Comparison of ENCODE assay signal across 25 cellular contexts in genomic region chr5:17405976-17406876, GRCh38.
DNase-seq lines count a peak whose midpoint lies in the region; TF ChIP-seq lines count a peak whose summit lies in the region.
"Had no signal": no experiment of that assay in that cellular context is flagged by ENCODE, and none has a peak within 500 bp of the region (broad histone marks: within the 10 kb centered on the region; RNA-seq: fewer than 3 reads in every experiment).

No MANE protein-coding gene starts in this region.

- no peaks in the 10 kb centered on the region for H3K9me3 Mint-ChIP-seq in mesothelial cell of epicardium
- H3K9me3 Mint-ChIP-seq: stimulated activated naive CD8-positive, alpha-beta T cell treated with anti-CD3 and anti-CD28 coated beads, Interleukin-15, Interleukin-2, amounts not matched to agents 100 ng/mL and 50 ng/mL, for 24 hours; T-cell had no signal

- no peak overlapping the region for H3K4me3 Mint-ChIP-seq in mesothelial cell of epicardium
- H3K4me3 Mint-ChIP-seq: CD8-positive, alpha-beta T cell; naive thymus-derived CD8-positive, alpha-beta T cell; stimulated activated naive CD8-positive, alpha-beta T cell treated with anti-CD3 and anti-CD28 coated beads, Interleukin-15, Interleukin-2, amounts not matched to agents 100 ng/mL and 50 ng/mL, for 24 hours; T-cell had no signal

- peaks cover 40% of the 10 kb centered on the region for H3K4me1 Mint-ChIP-seq in mesothelial cell of epicardium
- H3K4me1 Mint-ChIP-seq: T-cell had no signal

- H3K9ac ChIP-seq in parathyroid adenoma: no peak overlapping the region

- H3K79me2 ChIP-seq in parathyroid adenoma: no peaks in the 10 kb centered on the region

- H3K9me3 ChIP-seq in parathyroid adenoma (ENCODE audit: control insufficient read depth, low read length): no peaks in the 10 kb centered on the region
- H3K9me3 ChIP-seq: gastroesophageal sphincter, tibial artery had no signal

- H3K27me3 Mint-ChIP-seq in mesothelial cell of epicardium (ENCODE audit: low read depth): no peaks in the 10 kb centered on the region
- H3K27me3 Mint-ChIP-seq: stimulated activated naive CD8-positive, alpha-beta T cell treated with anti-CD3 and anti-CD28 coated beads, Interleukin-15, Interleukin-2, amounts not matched to agents 100 ng/mL and 50 ng/mL, for 24 hours; T-cell had no signal

- H3K27me3 ChIP-seq in parathyroid adenoma (ENCODE audit: control insufficient read depth, insufficient read depth, low read length): no peaks in the 10 kb centered on the region

- H3K27ac ChIP-seq in epithelial cell of prostate (peak overlapping the region; percentile 82), parathyroid adenoma (no peak overlapping the region)
- H3K27ac ChIP-seq: gastroesophageal sphincter, tibial artery had no signal

- no peak overlapping the region for H3K4me3 ChIP-seq in parathyroid adenoma (ENCODE audit: low read depth, low read length)
- H3K4me3 ChIP-seq: gastroesophageal sphincter, tibial artery had no signal

- DNase-seq in HCEC 1CT (peak; percentile 26), RPMI7951 (ENCODE audit: low read depth) (peak; percentile 21), epithelial cell of prostate (ENCODE audit: low read depth, low spot score) (no peak), mucosa of gallbladder (ENCODE audit: low spot score) (no peak), NCI-H2227 treated with DMSO at 0.1 percent for 48 hours (lab: John Stamatoyannopoulos, UW) (no peak), mesothelial cell of epicardium (ENCODE audit: low spot score in 2 of 2, unreplicated experiment in 2 of 2) (no peak)
- DNase-seq: activated CD4-positive, alpha-beta T cell treated with anti-CD3 and anti-CD28 coated beads for 1 hour; activated naive CD4-positive, alpha-beta T cell treated with Interleukin-2 at 50 U/mL for 16 hours; activated T-cell treated with anti-CD3 and anti-CD28 coated beads, Interleukin-2, amount 50 U/mL, for 48 hours; AML-193; amniotic stem cell; CD8-positive, alpha-beta T cell; dermis blood vessel endothelial cell; DMS53; mesenchymal stem cell; naive thymus-derived CD8-positive, alpha-beta T cell; NCI-H1417 treated with DMSO at 0.1 percent for 48 hours; NCI-H774; right cardiac atrium; SHP77 treated with DMSO at 0.1 percent for 48 hours; T-cell; tibial artery had no signal

- no peaks in the 10 kb centered on the region for H3K36me3 ChIP-seq in parathyroid adenoma (ENCODE audit: control insufficient read depth, insufficient read depth, low read length)
- H3K36me3 ChIP-seq: gastroesophageal sphincter, tibial artery had no signal

- no peak overlapping the region for H3K27ac Mint-ChIP-seq in mesothelial cell of epicardium
- H3K27ac Mint-ChIP-seq: CD8-positive, alpha-beta T cell; naive thymus-derived CD8-positive, alpha-beta T cell; stimulated activated naive CD8-positive, alpha-beta T cell treated with anti-CD3 and anti-CD28 coated beads, Interleukin-15, Interleukin-2, amounts not matched to agents 100 ng/mL and 50 ng/mL, for 24 hours; T-cell had no signal

- no peaks in the 10 kb centered on the region for H3K36me3 Mint-ChIP-seq in mesothelial cell of epicardium
- H3K36me3 Mint-ChIP-seq: CD8-positive, alpha-beta T cell; naive thymus-derived CD8-positive, alpha-beta T cell; T-cell had no signal

- H3K4me2 ChIP-seq in parathyroid adenoma (ENCODE audit: low read length): peak overlapping the region; percentile 20

- TF ChIP-seq CTCF in parathyroid adenoma (IDR thresholded peaks at IDR 0.05): no peak
- no peak for TF ChIP-seq CTCF in mesothelial cell of epicardium (IDR thresholded peaks at IDR 0.05; ENCODE audit: unreplicated experiment)

- H2AFZ ChIP-seq in parathyroid adenoma: no peak overlapping the region

- peaks cover 19% of the 10 kb centered on the region for H3K4me1 ChIP-seq in parathyroid adenoma
- H3K4me1 ChIP-seq: gastroesophageal sphincter had no signal

Comparison
In these comparisons a context has a peak if more than half of its experiments do, and no peak if none do; other contexts are left out.
1. DNase-seq: peak in HCEC 1CT (single experiment) and RPMI7951 (single experiment); none in epithelial cell of prostate (single experiment), mucosa of gallbladder (single experiment), NCI-H2227 treated with DMSO at 0.1 percent for 48 hours (single experiment) and mesothelial cell of epicardium (0 of 2).